In genomic region chr7:152588350-152588749, GRCh38 we compare ENCODE assay signal across 17 cellular contexts.
DNase-seq lines count a peak whose midpoint lies in the region; ATAC-seq, FAIRE-seq and TF ChIP-seq lines count a peak whose summit lies in the region.
"Had no signal": no experiment of that assay in that cellular context is flagged by ENCODE, and none has a peak within 500 bp of the region (broad histone marks: within the 10 kb centered on the region; RNA-seq: fewer than 3 reads in every experiment).

No MANE protein-coding gene starts in this region.

- peak in 1 of 2 experiments; percentile 49 for DNase-seq in A549 (ENCODE audit: low read depth in 1 of 2, low spot score in 1 of 2)
- peak; percentile 63 for DNase-seq in HFFc6
- peak; percentile 9 for DNase-seq in astrocyte of the spinal cord (ENCODE audit: low read depth, low spot score)
- peak; percentile 84 for DNase-seq in kidney glomerular epithelial cell (lab: John Stamatoyannopoulos, UW)
- DNase-seq in small intestine: no peak
- DNase-seq in Kasumi-1 (lab: John Stamatoyannopoulos, UW): no peak
- DNase-seq in activated CD4-positive, alpha-beta T cell treated with anti-CD3 and anti-CD28 coated beads for 4 hours: no peak
- DNase-seq: activated CD8-positive, alpha-beta T cell treated with anti-CD3 and anti-CD28 coated beads, Interleukin-2, amount 10 ng/mL, durations not matched to agents 7 days and 5 days; activated naive CD4-positive, alpha-beta T cell treated with anti-CD3 and anti-CD28 coated beads for 36 hours; dorsolateral prefrontal cortex; GF-D8; heart right ventricle; NCI-H146; T-helper 17 cell had no signal

- no peak overlapping the region for H3K27ac ChIP-seq in A549
- H3K27ac ChIP-seq in small intestine (ENCODE audit: low read depth in 1 of 2, low read length in 1 of 2): no peak overlapping the region
- H3K27ac ChIP-seq: dorsolateral prefrontal cortex, heart right ventricle had no signal

- peaks cover 8% of the 10 kb centered on the region for H3K4me1 Mint-ChIP-seq in HFFc6 (ENCODE audit: low read depth)
- H3K4me1 Mint-ChIP-seq: B cell, memory B cell, T-helper 17 cell had no signal

- peaks cover 2% of the 10 kb centered on the region for H3K27me3 Mint-ChIP-seq in HFFc6 (ENCODE audit: insufficient read depth)
- H3K27me3 Mint-ChIP-seq: B cell, memory B cell, T-helper 17 cell had no signal

- H3K4me2 ChIP-seq in A549: 0 out of 3 replicates have a peak overlapping the region, but pooled peaks have one; percentile 23

- H3K9me3 ChIP-seq in A549: no peaks in the 10 kb centered on the region
- no peaks in the 10 kb centered on the region for H3K9me3 ChIP-seq in small intestine (ENCODE audit: control insufficient read depth, low read depth)

- no peak overlapping the region for H3K4me3 ChIP-seq in A549
- no peak overlapping the region for H3K4me3 ChIP-seq in astrocyte of the spinal cord (ENCODE audit: low read depth, low read length)
- no peak overlapping the region for H3K4me3 ChIP-seq in small intestine (ENCODE audit: low read depth in 1 of 2, low read length in 2 of 2)
- H3K4me3 ChIP-seq: dorsolateral prefrontal cortex, heart right ventricle had no signal

- H3K4me1 ChIP-seq in A549 (0 out of 3 replicates have a peak, but pooled peaks cover 4% of the 10 kb centered on the region), small intestine (ENCODE audit: control insufficient read depth in 2 of 2, insufficient read depth in 1 of 2, low read depth in 1 of 2, low read length in 1 of 2) (no peaks in the 10 kb centered on the region)
- H3K4me1 ChIP-seq: heart right ventricle had no signal

- in situ Hi-C loops in astrocyte of the spinal cord (cut with HindIII; ENCODE audit: low sequenced_read_pairs): no loop called here

- H3K9me3 Mint-ChIP-seq in HFFc6: no peaks in the 10 kb centered on the region
- H3K9me3 Mint-ChIP-seq: activated naive CD4-positive, alpha-beta T cell treated with anti-CD3 and anti-CD28 coated beads for 36 hours had no signal

- TF ChIP-seq EP300 in A549 (IDR thresholded peaks at IDR 0.05): no peak

- H3K27me3 ChIP-seq in small intestine (ENCODE audit: control insufficient read depth in 2 of 2, insufficient read depth in 2 of 2, low read length in 2 of 2): no peaks in the 10 kb centered on the region
- H3K27me3 ChIP-seq: dorsolateral prefrontal cortex, heart right ventricle had no signal

- no peak for TF ChIP-seq RAD21 in A549 (conservative IDR thresholded peaks at IDR 0.05 in 1 of 2, IDR thresholded peaks at IDR 0.05 in 1 of 2)

- POLR2A ChIA-PET in A549 (lab: Yijun Ruan, JAX): no interaction called here

- no peak for TF ChIP-seq POLR2A in A549 (IDR thresholded peaks at IDR 0.05; ENCODE audit: low read length)

- FAIRE-seq in A549 (lab: Jason Lieb, UNC) (no peak), small intestine (lab: Jason Lieb, UNC) (no peak)

- H3K36me3 ChIP-seq in small intestine (ENCODE audit: control insufficient read depth in 2 of 2, insufficient read depth in 2 of 2, low read length in 2 of 2): no peaks in the 10 kb centered on the region
- H3K36me3 ChIP-seq: heart right ventricle had no signal

- no peak for TF ChIP-seq CTCF in A549 (IDR thresholded peaks at IDR 0.05)
- no peak for TF ChIP-seq CTCF in HFFc6 (IDR thresholded peaks at IDR 0.05)
- no peak for TF ChIP-seq CTCF in astrocyte of the spinal cord (IDR thresholded peaks at IDR 0.05; ENCODE audit: low read depth, low read length)

- CTCF ChIA-PET in A549 (lab: Yijun Ruan, JAX): interaction anchor here (0.9 kb wide), 1 partner anchor 22 kb away, joined by 3 read pairs; no protein-coding TSS in a partner anchor

- peak; percentile 43 to 64; a peak in 3 of 6 replicates for ATAC-seq in A549
- ATAC-seq in activated CD4-positive, CD25-positive, alpha-beta regulatory T cell treated with anti-CD3 and anti-CD28 coated beads, Interleukin-2, amount 50 U/mL, for 24 hours: no peak
- ATAC-seq: activated CD8-positive, alpha-beta T cell treated with anti-CD3 and anti-CD28 coated beads, Interleukin-2, amount 10 ng/mL, durations not matched to agents 7 days and 5 days; T-helper 17 cell had no signal

- H3K4me3 Mint-ChIP-seq in HFFc6: no peak overlapping the region
- H3K4me3 Mint-ChIP-seq: activated CD8-positive, alpha-beta T cell treated with anti-CD3 and anti-CD28 coated beads, Interleukin-2, amount 10 ng/mL, durations not matched to agents 7 days and 5 days; activated naive CD4-positive, alpha-beta T cell treated with anti-CD3 and anti-CD28 coated beads for 36 hours; B cell; memory B cell; T-helper 17 cell had no signal

- no peaks in the 10 kb centered on the region for H3K36me3 Mint-ChIP-seq in HFFc6 (ENCODE audit: low read depth)

- H3K27ac Mint-ChIP-seq in HFFc6: peak overlapping the region; percentile 42; the same call in 1 of the 2 replicates
- H3K27ac Mint-ChIP-seq: activated CD8-positive, alpha-beta T cell treated with anti-CD3 and anti-CD28 coated beads, Interleukin-2, amount 10 ng/mL, durations not matched to agents 7 days and 5 days; activated naive CD4-positive, alpha-beta T cell treated with anti-CD3 and anti-CD28 coated beads for 36 hours; B cell; memory B cell; T-helper 17 cell had no signal

- WGBS in A549 (ENCODE audit: missing lambda C conversion rate): 57% methylated on average over 5 of the region's 5 CpGs
- 67 to 78% (median 68%) methylated on average over 5 of the region's 5 CpGs for WGBS in small intestine, 3 donors

TF ChIP-seq in A549, 52 proteins besides CTCF, POLR2A, EP300 and RAD21:
- TF ChIP-seq ELK1 (IDR thresholded peaks at IDR 0.05; ENCODE audit: low read depth, low read length) (no peak), BHLHE40 (IDR thresholded peaks at IDR 0.05; ENCODE audit: low read depth, low read length) (no peak), KDM1A (IDR thresholded peaks at IDR 0.05; ENCODE audit: low read depth) (no peak), MYC (IDR thresholded peaks at IDR 0.05; ENCODE audit: borderline replicate concordance, low read length) (no peak)

Comparison
In these comparisons a context has a peak if more than half of its experiments do, and no peak if none do; other contexts are left out.
1. ATAC-seq: peak in A549 (2 of 2); none in activated CD4-positive, CD25-positive, alpha-beta regulatory T cell treated with anti-CD3 and anti-CD28 coated beads, Interleukin-2, amount 50 U/mL, for 24 hours (0 of 2).
2. DNase-seq: peak in HFFc6 (single experiment), astrocyte of the spinal cord (single experiment) and kidney glomerular epithelial cell (single experiment); none in small intestine (single experiment), Kasumi-1 (0 of 2) and activated CD4-positive, alpha-beta T cell treated with anti-CD3 and anti-CD28 coated beads for 4 hours (0 of 2).